ENCODE assay signal across 18 cellular contexts in the genomic region with DNA sequence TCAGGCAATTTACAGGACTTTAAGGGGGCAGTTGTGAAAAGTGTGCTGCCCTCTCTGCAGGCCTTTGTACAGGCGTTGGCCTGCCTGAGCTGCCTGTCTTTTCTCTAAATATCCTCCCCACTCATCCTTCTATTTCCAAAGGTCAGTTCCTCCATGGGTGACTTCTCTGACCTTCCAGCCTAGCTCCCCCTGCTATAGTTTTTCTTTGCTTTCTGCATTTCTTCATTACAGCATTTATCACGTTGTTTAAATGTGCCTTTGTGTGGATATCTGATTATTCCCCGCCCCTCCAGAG. TPM values are rescaled to one million over a fixed set of nuclear protein-coding genes. Genes with fewer than 3 reads are reported as not detected.
DNase-seq lines count a peak whose midpoint lies in the region; ATAC-seq and TF ChIP-seq lines count a peak whose summit lies in the region.
"Had no signal": no experiment of that assay in that cellular context is flagged by ENCODE, and none has a peak within 500 bp of the region (broad histone marks: within the 10 kb centered on the region; RNA-seq: fewer than 3 reads in every experiment).

No MANE protein-coding gene starts in this region.

- peak overlapping the region; percentile 70 for H3K27ac Mint-ChIP-seq in CD4-positive, alpha-beta T cell
- peak overlapping the region; percentile 40 for H3K27ac Mint-ChIP-seq in activated CD4-positive, alpha-beta memory T cell treated with anti-CD3 and anti-CD28 coated beads, Interleukin-2, amount 10 ng/mL, durations not matched to agents 7 days and 5 days

- ATAC-seq in CD4-positive, alpha-beta T cell (ENCODE audit: poor library complexity): no peak
- ATAC-seq in mucosa of descending colon: peak; percentile 17
- ATAC-seq in GM21786 (IDR thresholded peaks at IDR 0.05; ENCODE audit: unreplicated experiment): no peak
- no peak for ATAC-seq in HG03432 (IDR thresholded peaks at IDR 0.05; ENCODE audit: unreplicated experiment)
- ATAC-seq: pancreas had no signal

- H3K27me3 ChIP-seq in CD4-positive, alpha-beta T cell (ENCODE audit: control insufficient read depth, insufficient read depth, low read length): peaks cover 26% of the 10 kb centered on the region
- no peaks in the 10 kb centered on the region for H3K27me3 ChIP-seq in PC-9 (ENCODE audit: insufficient read depth, low read depth)
- H3K27me3 ChIP-seq: pancreas, testis had no signal

- peaks cover 7% of the 10 kb centered on the region for H3K36me3 Mint-ChIP-seq in CD4-positive, alpha-beta T cell (ENCODE audit: low read depth)
- peaks cover 9% of the 10 kb centered on the region for H3K36me3 Mint-ChIP-seq in activated CD4-positive, alpha-beta memory T cell treated with anti-CD3 and anti-CD28 coated beads, Interleukin-2, amount 10 ng/mL, durations not matched to agents 7 days and 5 days (ENCODE audit: low read depth)

- H2AFZ ChIP-seq in PC-9: no peak overlapping the region

- H4K20me1 ChIP-seq in PC-9 (ENCODE audit: insufficient read depth): no peaks in the 10 kb centered on the region

- H3K4me3 Mint-ChIP-seq in CD4-positive, alpha-beta T cell: peak overlapping the region; percentile 77
- H3K4me3 Mint-ChIP-seq in activated CD4-positive, alpha-beta memory T cell treated with anti-CD3 and anti-CD28 coated beads, Interleukin-2, amount 10 ng/mL, durations not matched to agents 7 days and 5 days: no peak overlapping the region

- no peaks in the 10 kb centered on the region for H3K9me3 Mint-ChIP-seq in CD4-positive, alpha-beta T cell
- peaks cover 11% of the 10 kb centered on the region for H3K9me3 Mint-ChIP-seq in activated CD4-positive, alpha-beta memory T cell treated with anti-CD3 and anti-CD28 coated beads, Interleukin-2, amount 10 ng/mL, durations not matched to agents 7 days and 5 days

- peaks cover 49% of the 10 kb centered on the region for H3K4me1 Mint-ChIP-seq in CD4-positive, alpha-beta T cell (ENCODE audit: low read depth)
- H3K4me1 Mint-ChIP-seq in activated CD4-positive, alpha-beta memory T cell treated with anti-CD3 and anti-CD28 coated beads, Interleukin-2, amount 10 ng/mL, durations not matched to agents 7 days and 5 days: peaks cover 43% of the 10 kb centered on the region

- H3K36me3 ChIP-seq in mucosa of descending colon (ENCODE audit: low read depth): no peaks in the 10 kb centered on the region
- H3K36me3 ChIP-seq in PC-9 (ENCODE audit: low read depth): no peaks in the 10 kb centered on the region
- H3K36me3 ChIP-seq: pancreas, WERI-Rb-1 had no signal

- peak overlapping the region; percentile 67; the same call in 1 of the 2 replicates for H3K4me3 ChIP-seq in GM08714 (ENCODE audit: low read length)
- no peak overlapping the region for H3K4me3 ChIP-seq in mucosa of descending colon
- no peak overlapping the region for H3K4me3 ChIP-seq in PC-9
- H3K4me3 ChIP-seq: pancreas, testis had no signal

- no peak overlapping the region for H3K27ac ChIP-seq in CD4-positive, alpha-beta T cell (ENCODE audit: low read depth, low read length)
- no peak overlapping the region for H3K27ac ChIP-seq in PC-9
- H3K27ac ChIP-seq: testis, WERI-Rb-1 had no signal

- POLR2A ChIA-PET in CD4-positive, alpha-beta T cell (lab: Charles Lee): no interaction called here
- POLR2A ChIA-PET in activated CD4-positive, alpha-beta memory T cell treated with anti-CD3 and anti-CD28 coated beads, Interleukin-2, amount 10 ng/mL, durations not matched to agents 7 days and 5 days (lab: Charles Lee): no interaction called here
- POLR2A ChIA-PET in PC-9 (lab: Charles Lee; ENCODE audit: unreplicated experiment): no interaction called here

- no peaks in the 10 kb centered on the region for H3K79me2 ChIP-seq in PC-9 (ENCODE audit: low read depth)

- TF ChIP-seq CTCF in CD4-positive, alpha-beta T cell (IDR thresholded peaks at IDR 0.05): no peak
- TF ChIP-seq CTCF in mucosa of descending colon (IDR thresholded peaks at IDR 0.05) (no peak), PC-9 (conservative IDR thresholded peaks at IDR 0.05) (no peak)

- H3K4me1 ChIP-seq in mucosa of descending colon (ENCODE audit: low read depth) (peaks cover 19% of the 10 kb centered on the region), PC-9 (replicated peaks; ENCODE audit: insufficient read depth) (peaks cover 31% of the 10 kb centered on the region)
- H3K4me1 ChIP-seq: pancreas, testis had no signal

- H3K4me2 ChIP-seq in PC-9: no peak overlapping the region

- peaks cover 50% of the 10 kb centered on the region for H3K27me3 Mint-ChIP-seq in CD4-positive, alpha-beta T cell
- peaks cover 31% of the 10 kb centered on the region for H3K27me3 Mint-ChIP-seq in activated CD4-positive, alpha-beta memory T cell treated with anti-CD3 and anti-CD28 coated beads, Interleukin-2, amount 10 ng/mL, durations not matched to agents 7 days and 5 days

- CTCF ChIA-PET in CD4-positive, alpha-beta T cell (lab: Charles Lee): no interaction called here
- CTCF ChIA-PET in activated CD4-positive, alpha-beta memory T cell treated with anti-CD3 and anti-CD28 coated beads, Interleukin-2, amount 10 ng/mL, durations not matched to agents 7 days and 5 days (lab: Charles Lee): no interaction called here
- CTCF ChIA-PET in PC-9 (lab: Charles Lee): no interaction called here

- H3F3A ChIP-seq in PC-9 (ENCODE audit: insufficient read depth, low read depth): peaks cover 16% of the 10 kb centered on the region

- intact Hi-C loops in CD4-positive, alpha-beta T cell (cut with DNase I, micrococcal nuclease): loop anchor here in 1 of 2 experiments (10.0 kb wide), 1 partner anchor 112 kb away; no protein-coding TSS in a partner anchor
- intact Hi-C loops in mucosa of descending colon (cut with DNase I, micrococcal nuclease) (no loop called here), PC-9 (cut with micrococcal nuclease; ENCODE audit: unreplicated experiment) (no loop called here)

- no peaks in the 10 kb centered on the region for H3K9me3 ChIP-seq in CD4-positive, alpha-beta T cell (ENCODE audit: control insufficient read depth, low read length)
- H3K9me3 ChIP-seq in mucosa of descending colon (no peaks in the 10 kb centered on the region), PC-9 (ENCODE audit: insufficient read depth, low read depth) (no peaks in the 10 kb centered on the region)
- H3K9me3 ChIP-seq: pancreas, testis had no signal

- no TSS peak for BruUV-seq in PC-9 (replicated peaks; lab: Mats Ljungman, UMichigan)

- no peak for DNase-seq in CD4-positive, alpha-beta T cell
- no peak for DNase-seq in activated CD4-positive, alpha-beta memory T cell treated with anti-CD3 and anti-CD28 coated beads, Interleukin-2, amount 10 ng/mL, durations not matched to agents 7 days and 5 days
- no peak for DNase-seq in mucosa of descending colon
- DNase-seq in NCI-H748 treated with DMSO at 0.1 percent for 48 hours (lab: John Stamatoyannopoulos, UW): no peak
- no peak for DNase-seq in PC-9
- DNase-seq: activated naive CD4-positive, alpha-beta T cell treated with anti-CD3 and anti-CD28 coated beads, Interleukin-2, amount 50 U/mL, for 16 hours; GDM1; H7; Kasumi-1; NCI-H774; pancreas; stimulated activated CD4-positive, alpha-beta T cell treated with anti-CD3 and anti-CD28 coated beads, Interleukin-2, amount 100 ng/mL, for 48 hours; testis; WERI-Rb-1 had no signal

- H3K9me2 ChIP-seq in PC-9 (ENCODE audit: insufficient read depth): no peaks in the 10 kb centered on the region

RNA-seq across cellular contexts. Expression of gene SGPP2, which starts 2.4 kb away (rescaled TPM):
- 1 to 10 TPM; 1.7 TPM for total RNA-seq in CD4-positive, alpha-beta T cell
- total RNA-seq in activated CD4-positive, alpha-beta memory T cell treated with anti-CD3 and anti-CD28 coated beads, Interleukin-2, amount 10 ng/mL, durations not matched to agents 7 days and 5 days: 1 to 10 TPM; 2.7 to 3.1 TPM
- total RNA-seq in mucosa of descending colon (100 to 1,000 TPM in 1 of 3 donors, 10 to 100 TPM in 2; 31.3 to 101 (median 75.2) TPM), PC-9 (2021) (0.57 and 1.1 TPM in 2 replicates)
- total RNA-seq: H7, RPMI7951 had no signal

Comparison
In these comparisons a context has a peak if more than half of its experiments do, and no peak if none do; other contexts are left out.
1. RNA of gene SGPP2, which starts 2.4 kb away (total RNA-seq): 31.3 to 101 TPM in mucosa of descending colon; 2.7 to 3.1 TPM in activated CD4-positive, alpha-beta memory T cell treated with anti-CD3 and anti-CD28 coated beads, Interleukin-2, amount 10 ng/mL, durations not matched to agents 7 days and 5 days, 1.7 TPM in CD4-positive, alpha-beta T cell and 0.57 to 1.1 TPM in PC-9; every median in the first group is over 4 times any median in the second.